In genomic region chr1:923131-923990, GRCh38 we compare ENCODE assay signal across 9 cellular contexts. TPM values are rescaled to one million over a fixed set of nuclear protein-coding genes. Genes with fewer than 3 reads are reported as not detected.
DNase-seq lines count a peak whose midpoint lies in the region; ATAC-seq lines count a peak whose summit lies in the region.
"Had no signal": no experiment of that assay in that cellular context is flagged by ENCODE, and none has a peak within 500 bp of the region (broad histone marks: within the 10 kb centered on the region; RNA-seq: fewer than 3 reads in every experiment).

A gene with protein sequence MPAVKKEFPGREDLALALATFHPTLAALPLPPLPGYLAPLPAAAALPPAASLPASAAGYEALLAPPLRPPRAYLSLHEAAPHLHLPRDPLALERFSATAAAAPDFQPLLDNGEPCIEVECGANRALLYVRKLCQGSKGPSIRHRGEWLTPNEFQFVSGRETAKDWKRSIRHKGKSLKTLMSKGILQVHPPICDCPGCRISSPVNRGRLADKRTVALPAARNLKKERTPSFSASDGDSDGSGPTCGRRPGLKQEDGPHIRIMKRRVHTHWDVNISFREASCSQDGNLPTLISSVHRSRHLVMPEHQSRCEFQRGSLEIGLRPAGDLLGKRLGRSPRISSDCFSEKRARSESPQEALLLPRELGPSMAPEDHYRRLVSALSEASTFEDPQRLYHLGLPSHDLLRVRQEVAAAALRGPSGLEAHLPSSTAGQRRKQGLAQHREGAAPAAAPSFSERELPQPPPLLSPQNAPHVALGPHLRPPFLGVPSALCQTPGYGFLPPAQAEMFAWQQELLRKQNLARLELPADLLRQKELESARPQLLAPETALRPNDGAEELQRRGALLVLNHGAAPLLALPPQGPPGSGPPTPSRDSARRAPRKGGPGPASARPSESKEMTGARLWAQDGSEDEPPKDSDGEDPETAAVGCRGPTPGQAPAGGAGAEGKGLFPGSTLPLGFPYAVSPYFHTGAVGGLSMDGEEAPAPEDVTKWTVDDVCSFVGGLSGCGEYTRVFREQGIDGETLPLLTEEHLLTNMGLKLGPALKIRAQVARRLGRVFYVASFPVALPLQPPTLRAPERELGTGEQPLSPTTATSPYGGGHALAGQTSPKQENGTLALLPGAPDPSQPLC (plus strand): TSS chr1:923923. CDS start chr1:924432, 509 bp downstream.

- peaks cover 48% of the 10 kb centered on the region for H3K27me3 Mint-ChIP-seq in activated CD4-positive, alpha-beta T cell treated with anti-CD3 and anti-CD28 coated beads for 36 hours
- peaks cover 87% of the 10 kb centered on the region for H3K27me3 Mint-ChIP-seq in dendritic cell treated with granulocyte-macrophage colony-stimulating factor and Interleukin-4, amounts not matched to agents 40 ng/mL and 50 ng/mL, for 4 days

- H3K4me3 Mint-ChIP-seq in activated CD4-positive, alpha-beta T cell treated with anti-CD3 and anti-CD28 coated beads for 36 hours, result peak within 1 kb of the TSS; percentile 60
- H3K4me3 Mint-ChIP-seq in dendritic cell treated with granulocyte-macrophage colony-stimulating factor and Interleukin-4, amounts not matched to agents 40 ng/mL and 50 ng/mL, for 4 days, result peak within 1 kb of the TSS; percentile 69

- no peak for ATAC-seq in activated CD4-positive, alpha-beta T cell treated with anti-CD3 and anti-CD28 coated beads for 36 hours
- ATAC-seq in left lobe of liver (peak; percentile 75), HG03442 (IDR thresholded peaks at IDR 0.05; ENCODE audit: unreplicated experiment) (no peak), HG03460 (IDR thresholded peaks at IDR 0.05; ENCODE audit: unreplicated experiment) (no peak)

- CTCF ChIA-PET in activated CD4-positive, alpha-beta T cell treated with anti-CD3 and anti-CD28 coated beads for 36 hours (lab: Charles Lee), result no interaction called here

- intact Hi-C loops in activated CD4-positive, alpha-beta T cell treated with anti-CD3 and anti-CD28 coated beads for 36 hours (cut with DNase I, micrococcal nuclease), result loop anchor here in 1 of 2 experiments (5.0 kb wide), 1 partner anchor 51 kb away; no protein-coding TSS in a partner anchor
- intact Hi-C loops in dendritic cell treated with granulocyte-macrophage colony-stimulating factor and Interleukin-4, amounts not matched to agents 40 ng/mL and 50 ng/mL, for 4 days (cut with micrococcal nuclease), result loop anchor here (2.0 kb wide), 1 partner anchor 17 kb away; no protein-coding TSS in a partner anchor

- no peaks in the 10 kb centered on the region for H3K9me3 Mint-ChIP-seq in activated CD4-positive, alpha-beta T cell treated with anti-CD3 and anti-CD28 coated beads for 36 hours (ENCODE audit: low read depth)
- H3K9me3 Mint-ChIP-seq in dendritic cell treated with granulocyte-macrophage colony-stimulating factor and Interleukin-4, amounts not matched to agents 40 ng/mL and 50 ng/mL, for 4 days, result no peaks in the 10 kb centered on the region

- H3K36me3 Mint-ChIP-seq in activated CD4-positive, alpha-beta T cell treated with anti-CD3 and anti-CD28 coated beads for 36 hours (ENCODE audit: low read depth), result peaks cover 2% of the 10 kb centered on the region
- no peaks in the 10 kb centered on the region for H3K36me3 Mint-ChIP-seq in dendritic cell treated with granulocyte-macrophage colony-stimulating factor and Interleukin-4, amounts not matched to agents 40 ng/mL and 50 ng/mL, for 4 days (ENCODE audit: low read depth)

- DNase-seq in EL (peak; percentile 82), NCI-H1694 (lab: John Stamatoyannopoulos, UW) (peak; percentile 30), left lobe of liver (ENCODE audit: low spot score) (peak; percentile 83)
- DNase-seq in activated CD4-positive, alpha-beta T cell treated with anti-CD3 and anti-CD28 coated beads for 36 hours, result peak; percentile 65
- peak; percentile 69 to 71 for DNase-seq in stimulated activated CD4-positive, alpha-beta T cell treated with anti-CD3 and anti-CD28 coated beads, Interleukin-2, amount 100 ng/mL, for 24 hours

- peaks cover 12% of the 10 kb centered on the region for H3K4me1 Mint-ChIP-seq in activated CD4-positive, alpha-beta T cell treated with anti-CD3 and anti-CD28 coated beads for 36 hours
- peaks cover 23% of the 10 kb centered on the region for H3K4me1 Mint-ChIP-seq in dendritic cell treated with granulocyte-macrophage colony-stimulating factor and Interleukin-4, amounts not matched to agents 40 ng/mL and 50 ng/mL, for 4 days (ENCODE audit: low read depth)

- H3K27ac Mint-ChIP-seq in activated CD4-positive, alpha-beta T cell treated with anti-CD3 and anti-CD28 coated beads for 36 hours, result no peak within 1 kb of the TSS
- peak within 1 kb of the TSS; percentile 41 for H3K27ac Mint-ChIP-seq in dendritic cell treated with granulocyte-macrophage colony-stimulating factor and Interleukin-4, amounts not matched to agents 40 ng/mL and 50 ng/mL, for 4 days

- POLR2A ChIA-PET in activated CD4-positive, alpha-beta T cell treated with anti-CD3 and anti-CD28 coated beads for 36 hours (lab: Charles Lee), result no interaction called here

RNA-seq across cellular contexts. Expression of the gene that starts here (rescaled TPM):
- total RNA-seq in activated CD4-positive, alpha-beta T cell treated with anti-CD3 and anti-CD28 coated beads for 36 hours, result not detected
- total RNA-seq in left lobe of liver, result 4.9 TPM
- total RNA-seq: activated CD8-positive, alpha-beta memory T cell treated with anti-CD3 and anti-CD28 coated beads for 36 hours had no signal

Comparison
In these comparisons a context has a peak if more than half of its experiments do, and no peak if none do; other contexts are left out.
1. Peak in DNase-seq in activated CD4-positive, alpha-beta T cell treated with anti-CD3 and anti-CD28 coated beads for 36 hours; RNA of the gene not detected or under 1 TPM.
2. DNase-seq: peak in every context shown above with its lines; median percentile 83 in left lobe of liver; 82 in EL; 70 in stimulated activated CD4-positive, alpha-beta T cell treated with anti-CD3 and anti-CD28 coated beads, Interleukin-2, amount 100 ng/mL, for 24 hours; 65 in activated CD4-positive, alpha-beta T cell treated with anti-CD3 and anti-CD28 coated beads for 36 hours; 30 in NCI-H1694.